35 cellular contexts compared by ENCODE assay signal in genomic region chr1:163278602-163279001, GRCh38. TPM values are rescaled to one million over a fixed set of nuclear protein-coding genes. Genes with fewer than 3 reads are reported as not detected.
DNase-seq lines count a peak whose midpoint lies in the region; ATAC-seq, FAIRE-seq and TF ChIP-seq lines count a peak whose summit lies in the region.
"Had no signal": no experiment of that assay in that cellular context is flagged by ENCODE, and none has a peak within 500 bp of the region (broad histone marks: within the 10 kb centered on the region; RNA-seq: fewer than 3 reads in every experiment).

No MANE protein-coding gene starts in this region.

- no peaks in the 10 kb centered on the region for H3K36me3 ChIP-seq in HEK293 (ENCODE audit: control insufficient read depth in 2 of 2, insufficient read depth in 1 of 2, low read length in 2 of 2)
- H3K36me3 ChIP-seq in endodermal cell (ENCODE audit: control insufficient read depth, insufficient read depth, low read length) = no peaks in the 10 kb centered on the region
- no peaks in the 10 kb centered on the region for H3K36me3 ChIP-seq in endothelial cell of umbilical vein (ENCODE audit: control insufficient read depth in 2 of 2, extremely low read depth in 1 of 2, insufficient read depth in 2 of 2, low read length in 2 of 2)
- H3K36me3 ChIP-seq: BE2C, BLaER1 had no signal

- dilution Hi-C loops in endothelial cell of umbilical vein (cut with MboI; ENCODE audit: extremely low pct_ligation_motif_present, low sequenced_read_pairs) = no loop called here

- POLR2A ChIA-PET in HEK293 (lab: Yijun Ruan, JAX) = no interaction called here
- POLR2A ChIA-PET in endothelial cell of umbilical vein (lab: Charles Lee) = no interaction called here

- peaks cover 3% of the 10 kb centered on the region; the same call in 1 of the 2 replicates for H3K4me1 ChIP-seq in HEK293 (ENCODE audit: control insufficient read depth, insufficient read depth, low read length)
- H3K4me1 ChIP-seq in endodermal cell (ENCODE audit: control insufficient read depth, insufficient read depth, low read length) = peaks cover 3% of the 10 kb centered on the region
- no peaks in the 10 kb centered on the region for H3K4me1 ChIP-seq in endothelial cell of umbilical vein (ENCODE audit: control insufficient read depth, extremely low read depth, insufficient read depth, low read length)
- H3K4me1 ChIP-seq: BE2C; BLaER1; BLaER1 treated with 17β-estradiol and CSF1 and Interleukin-3, amounts not matched to agents 10 nM and 100 nM had no signal

- H3K9ac ChIP-seq in endodermal cell (ENCODE audit: extremely low read depth, low read length, poor library complexity, severe bottlenecking) (no peak overlapping the region), endothelial cell of umbilical vein (replicated peaks; ENCODE audit: extremely low read depth, insufficient read depth, low read length) (no peak overlapping the region)
- H3K9ac ChIP-seq: BLaER1; BLaER1 treated with 17β-estradiol and CSF1 and Interleukin-3, amounts not matched to agents 10 nM and 100 nM had no signal

- H2AFZ ChIP-seq in endothelial cell of umbilical vein (ENCODE audit: low read depth, low read length) = no peak overlapping the region

- peaks cover 29% of the 10 kb centered on the region for H3K36me3 Mint-ChIP-seq in endodermal cell (ENCODE audit: low read depth)
- H3K36me3 Mint-ChIP-seq: CD14-positive monocyte had no signal

- CTCF ChIA-PET in HEK293 (lab: Yijun Ruan, JAX) (interaction anchor here (0.6 kb wide), 1 partner anchor 456 kb away, joined by 3 read pairs; no protein-coding TSS in a partner anchor), endothelial cell of umbilical vein (lab: Charles Lee) (no interaction called here)

- no peak overlapping the region for H3K4me3 Mint-ChIP-seq in endodermal cell
- H3K4me3 Mint-ChIP-seq: B cell; CD14-positive monocyte; CD4-positive, alpha-beta memory T cell; CD4-positive, alpha-beta T cell; CD4-positive, CD25-positive, alpha-beta regulatory T cell; CD8-positive, alpha-beta memory T cell; CD8-positive, alpha-beta T cell had no signal

- no peaks in the 10 kb centered on the region for H4K20me1 ChIP-seq in endothelial cell of umbilical vein (replicated peaks; ENCODE audit: control insufficient read depth, extremely low read depth, insufficient read depth, low read length)
- H4K20me1 ChIP-seq: BLaER1; BLaER1 treated with 17β-estradiol and CSF1 and Interleukin-3, amounts not matched to agents 10 nM and 100 nM had no signal

- DNase-seq in endodermal cell (no peak), endothelial cell of umbilical vein (ENCODE audit: low read depth, low spot score) (no peak), NCI-H69 (lab: John Stamatoyannopoulos, UW) (no peak), NCI-H526 treated with DMSO at 0.1 percent for 48 hours (lab: John Stamatoyannopoulos, UW) (no peak)
- DNase-seq: 8988T; ACHN; AML-193; BE2C; C1 segment of cervical spinal cord; Caco-2; Calu3; CD4-positive, alpha-beta memory T cell; CD4-positive, alpha-beta T cell; CD4-positive, CD25-positive, alpha-beta regulatory T cell; CD8-positive, alpha-beta memory T cell; CD8-positive, alpha-beta T cell; COR-L47; DMS 273 treated with DMSO at 0.1 percent for 48 hours; DMS153; DMS53; DMS79; DMS79 treated with DMSO at 0.1 percent for 48 hours; DND-41; EL had no signal

- peaks cover 23% of the 10 kb centered on the region for H3K4me1 Mint-ChIP-seq in endodermal cell
- H3K4me1 Mint-ChIP-seq: B cell; CD14-positive monocyte; CD4-positive, alpha-beta memory T cell; CD4-positive, CD25-positive, alpha-beta regulatory T cell; CD8-positive, alpha-beta memory T cell had no signal

- no peaks in the 10 kb centered on the region for H3K27me3 ChIP-seq in endodermal cell (ENCODE audit: control insufficient read depth, insufficient read depth, low read length, poor library complexity, severe bottlenecking)
- H3K27me3 ChIP-seq in endothelial cell of umbilical vein (ENCODE audit: control insufficient read depth in 2 of 2, insufficient read depth in 2 of 2, low read length in 2 of 2) = no peaks in the 10 kb centered on the region
- H3K27me3 ChIP-seq: BE2C; BLaER1; BLaER1 treated with 17β-estradiol and CSF1 and Interleukin-3, amounts not matched to agents 10 nM and 100 nM had no signal

- intact Hi-C loops in endothelial cell of umbilical vein (cut with micrococcal nuclease) = no loop called here

- H3K4me3 ChIP-seq in HEK293 (ENCODE audit: low read depth, low read length) (no peak overlapping the region), endodermal cell (ENCODE audit: low read length) (peak overlapping the region; percentile 41), endothelial cell of umbilical vein (replicated peaks in 1 of 3; ENCODE audit: insufficient read depth in 1 of 3, low read depth in 1 of 3, low read length in 3 of 3) (no peak overlapping the region)
- H3K4me3 ChIP-seq: A549; BLaER1; BLaER1 treated with 17β-estradiol and CSF1 and Interleukin-3, amounts not matched to agents 10 nM and 100 nM had no signal

- FAIRE-seq in TTC549 (lab: Jason Lieb, UNC) = peak; percentile 68
- FAIRE-seq in endothelial cell of umbilical vein (lab: Jason Lieb, UNC) = peak; percentile 62
- FAIRE-seq: A549 had no signal

- H3K9me1 ChIP-seq in endothelial cell of umbilical vein (replicated peaks; ENCODE audit: control insufficient read depth, extremely low read depth, insufficient read depth, low read length) = no peaks in the 10 kb centered on the region

- H3K9me3 ChIP-seq in HEK293 (ENCODE audit: control insufficient read depth, insufficient read depth, low read depth, low read length) = no peaks in the 10 kb centered on the region
- H3K9me3 ChIP-seq in endodermal cell (ENCODE audit: control insufficient read depth, low read length) = peaks cover 42% of the 10 kb centered on the region
- H3K9me3 ChIP-seq in endothelial cell of umbilical vein (replicated peaks; ENCODE audit: control insufficient read depth, insufficient read depth, low read length) = no peaks in the 10 kb centered on the region
- H3K9me3 ChIP-seq: A549, BE2C had no signal

- no peak overlapping the region for H3K27ac Mint-ChIP-seq in endodermal cell
- H3K27ac Mint-ChIP-seq: B cell; CD14-positive monocyte; CD4-positive, alpha-beta memory T cell; CD4-positive, alpha-beta T cell; CD4-positive, CD25-positive, alpha-beta regulatory T cell; CD8-positive, alpha-beta memory T cell; CD8-positive, alpha-beta T cell had no signal

- no peak for ATAC-seq in GM18909 (IDR thresholded peaks at IDR 0.05; ENCODE audit: poor library complexity, unreplicated experiment)
- no peak for ATAC-seq in GM18517 (IDR thresholded peaks at IDR 0.05; ENCODE audit: unreplicated experiment)
- ATAC-seq: A549; CD8-positive, alpha-beta T cell had no signal

- peaks cover 56% of the 10 kb centered on the region for H3K9me3 Mint-ChIP-seq in endodermal cell

- H3K27me3 Mint-ChIP-seq in endodermal cell (ENCODE audit: insufficient read depth) = no peaks in the 10 kb centered on the region
- H3K27me3 Mint-ChIP-seq: B cell; CD4-positive, alpha-beta T cell; CD4-positive, CD25-positive, alpha-beta regulatory T cell; CD8-positive, alpha-beta memory T cell had no signal

- 90% methylated on average over 1 of the region's 1 CpG; no CpG with 5 or more reads in 1 of the 2 experiments for WGBS in endodermal cell (ENCODE audit: insufficient coverage in 1 of 2, insufficient read length in 1 of 2), 2 experiments

- H3K4me2 ChIP-seq in endothelial cell of umbilical vein (ENCODE audit: insufficient read depth, low read length) = no peak overlapping the region
- H3K4me2 ChIP-seq: A549; BLaER1; BLaER1 treated with 17β-estradiol and CSF1 and Interleukin-3, amounts not matched to agents 10 nM and 100 nM had no signal

- no peak for TF ChIP-seq POLR2A in endothelial cell of umbilical vein (IDR thresholded peaks at IDR 0.05; ENCODE audit: low read depth, low read length)

- BruUV-seq in endothelial cell of umbilical vein (replicated peaks; lab: Mats Ljungman, UMichigan) = no TSS peak

- no peaks in the 10 kb centered on the region for H3K79me2 ChIP-seq in endothelial cell of umbilical vein (ENCODE audit: control insufficient read depth, insufficient read depth, low read length)

- no peak for TF ChIP-seq CTCF in HEK293 (tag by site-specific recombination; IDR thresholded peaks at IDR 0.05)
- no peak for TF ChIP-seq CTCF in endodermal cell (conservative IDR thresholded peaks at IDR 0.05)
- TF ChIP-seq CTCF in endothelial cell of umbilical vein (IDR thresholded peaks at IDR 0.05; ENCODE audit: extremely low read depth in 1 of 2, insufficient read depth in 1 of 2, low read depth in 1 of 2, low read length in 2 of 2) = no peak

- H3K27ac ChIP-seq in HEK293 (ENCODE audit: extremely low read depth, low read depth, low read length) = no peak overlapping the region
- H3K27ac ChIP-seq in endodermal cell (ENCODE audit: low read depth, low read length) = no peak overlapping the region
- no peak overlapping the region for H3K27ac ChIP-seq in endothelial cell of umbilical vein (ENCODE audit: insufficient read depth, low read depth, low read length)
- H3K27ac ChIP-seq: 22Rv1; A549; BLaER1; BLaER1 treated with 17β-estradiol and CSF1 and Interleukin-3, amounts not matched to agents 10 nM and 100 nM; C4-2B had no signal

TF ChIP-seq in endothelial cell of umbilical vein, 7 proteins besides CTCF, POLR2A, EP300 and RAD21 (continues in another document):
- TF ChIP-seq MAX (IDR thresholded peaks at IDR 0.05; ENCODE audit: insufficient read depth, insufficient read length) = no peak
- TF ChIP-seq GATA2 (IDR thresholded peaks at IDR 0.05; ENCODE audit: insufficient read depth, insufficient read length, low read depth, low read length) = no peak
- no peak for TF ChIP-seq EZH2 (IDR thresholded peaks at IDR 0.05; ENCODE audit: borderline replicate concordance, low read depth, low read length, severe bottlenecking)
- TF ChIP-seq POLR2AphosphoS5 (IDR thresholded peaks at IDR 0.05; ENCODE audit: insufficient read depth, low read depth, low read length) = no peak
- TF ChIP-seq MYC (IDR thresholded peaks at IDR 0.05; ENCODE audit: low read depth, low read length) = no peak
- no peak for TF ChIP-seq JUN (IDR thresholded peaks at IDR 0.05; ENCODE audit: borderline replicate concordance, insufficient read depth, insufficient read length, low read depth)

RNA-seq across cellular contexts. Expression of gene NUF2, which starts 43.2 kb away (rescaled TPM):
- total RNA-seq in endodermal cell = 10 to 100 TPM; 28.8 to 35.8 TPM
- polyA plus RNA-seq in endodermal cell (2013, experiment 1 of 2) = 87.1 TPM
- 94.8 TPM for polyA plus RNA-seq in endodermal cell (2013, experiment 2 of 2)
- total RNA-seq in endothelial cell of umbilical vein = 38.6 and 38.7 TPM in 2 replicates
- 10.4 and 14.3 TPM in 2 replicates for polyA plus RNA-seq in endothelial cell of umbilical vein
- polyA plus RNA-seq in endothelial cell of umbilical vein (2011; cell fraction: cytosol; rRNA removed) = 13.3 and 13.5 TPM in 2 replicates
- 37.0 and 87.4 TPM in 2 replicates for polyA plus RNA-seq in endothelial cell of umbilical vein (2011; cell fraction: nucleus; rRNA removed)
- polyA plus RNA-seq in endothelial cell of umbilical vein (2012) = 10.6 and 26.0 TPM in 2 replicates
- polyA minus RNA-seq in endothelial cell of umbilical vein = 6.0 and 8.8 TPM in 2 replicates
- polyA minus RNA-seq in endothelial cell of umbilical vein (2011; cell fraction: cytosol; rRNA and poly(A)+ RNA removed) = 12.5 TPM
- polyA minus RNA-seq in endothelial cell of umbilical vein (2011; cell fraction: nucleus; rRNA and poly(A)+ RNA removed) = 17.8 and 41.2 TPM in 2 replicates
